Comparison of ENCODE assay signal across 1 cellular context in the genomic region with DNA sequence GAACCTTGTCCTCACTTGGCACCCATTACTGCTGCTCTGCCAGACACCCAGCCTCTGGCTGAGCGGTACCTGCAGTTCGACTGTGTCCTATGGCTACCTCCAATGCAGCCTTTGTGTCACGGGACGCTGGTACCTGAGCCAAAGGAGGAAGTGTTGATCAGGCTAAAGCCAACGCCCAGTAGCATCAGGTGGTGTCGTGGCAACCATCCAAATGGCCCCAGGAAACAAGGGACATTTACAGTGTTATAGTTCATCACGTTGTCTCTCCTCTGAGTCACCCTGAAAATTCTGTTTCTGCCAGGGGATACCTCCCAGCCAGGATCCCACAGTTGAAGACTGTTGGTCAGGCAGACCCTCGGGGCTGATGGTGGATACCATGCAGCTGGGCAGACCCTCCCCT.
TF ChIP-seq lines count a peak whose summit lies in the region.

No MANE protein-coding gene starts in this region.

TF ChIP-seq in SK-N-SH, 30 proteins besides CTCF, POLR2A, EP300 and RAD21 (continued from another document):
- TF ChIP-seq, protein P1, sequence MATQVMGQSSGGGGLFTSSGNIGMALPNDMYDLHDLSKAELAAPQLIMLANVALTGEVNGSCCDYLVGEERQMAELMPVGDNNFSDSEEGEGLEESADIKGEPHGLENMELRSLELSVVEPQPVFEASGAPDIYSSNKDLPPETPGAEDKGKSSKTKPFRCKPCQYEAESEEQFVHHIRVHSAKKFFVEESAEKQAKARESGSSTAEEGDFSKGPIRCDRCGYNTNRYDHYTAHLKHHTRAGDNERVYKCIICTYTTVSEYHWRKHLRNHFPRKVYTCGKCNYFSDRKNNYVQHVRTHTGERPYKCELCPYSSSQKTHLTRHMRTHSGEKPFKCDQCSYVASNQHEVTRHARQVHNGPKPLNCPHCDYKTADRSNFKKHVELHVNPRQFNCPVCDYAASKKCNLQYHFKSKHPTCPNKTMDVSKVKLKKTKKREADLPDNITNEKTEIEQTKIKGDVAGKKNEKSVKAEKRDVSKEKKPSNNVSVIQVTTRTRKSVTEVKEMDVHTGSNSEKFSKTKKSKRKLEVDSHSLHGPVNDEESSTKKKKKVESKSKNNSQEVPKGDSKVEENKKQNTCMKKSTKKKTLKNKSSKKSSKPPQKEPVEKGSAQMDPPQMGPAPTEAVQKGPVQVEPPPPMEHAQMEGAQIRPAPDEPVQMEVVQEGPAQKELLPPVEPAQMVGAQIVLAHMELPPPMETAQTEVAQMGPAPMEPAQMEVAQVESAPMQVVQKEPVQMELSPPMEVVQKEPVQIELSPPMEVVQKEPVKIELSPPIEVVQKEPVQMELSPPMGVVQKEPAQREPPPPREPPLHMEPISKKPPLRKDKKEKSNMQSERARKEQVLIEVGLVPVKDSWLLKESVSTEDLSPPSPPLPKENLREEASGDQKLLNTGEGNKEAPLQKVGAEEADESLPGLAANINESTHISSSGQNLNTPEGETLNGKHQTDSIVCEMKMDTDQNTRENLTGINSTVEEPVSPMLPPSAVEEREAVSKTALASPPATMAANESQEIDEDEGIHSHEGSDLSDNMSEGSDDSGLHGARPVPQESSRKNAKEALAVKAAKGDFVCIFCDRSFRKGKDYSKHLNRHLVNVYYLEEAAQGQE (IDR thresholded peaks at IDR 0.05; ENCODE audit: low read depth, low read length), result no peak
- no peak for TF ChIP-seq NFIC (IDR thresholded peaks at IDR 0.05; ENCODE audit: borderline replicate concordance)
- no peak for TF ChIP-seq MEF2A (IDR thresholded peaks at IDR 0.05; ENCODE audit: borderline replicate concordance, low read depth)
- no peak for TF ChIP-seq TAF1 (IDR thresholded peaks at IDR 0.05; ENCODE audit: borderline replicate concordance, low read depth, low read length)
- TF ChIP-seq TCF12 (IDR thresholded peaks at IDR 0.05), result no peak
- no peak for TF ChIP-seq GABPA (IDR thresholded peaks at IDR 0.05; ENCODE audit: low read depth)
- TF ChIP-seq GATA2 (CRISPR knock-in tag; IDR thresholded peaks at IDR 0.05), result no peak
- TF ChIP-seq, protein P2, sequence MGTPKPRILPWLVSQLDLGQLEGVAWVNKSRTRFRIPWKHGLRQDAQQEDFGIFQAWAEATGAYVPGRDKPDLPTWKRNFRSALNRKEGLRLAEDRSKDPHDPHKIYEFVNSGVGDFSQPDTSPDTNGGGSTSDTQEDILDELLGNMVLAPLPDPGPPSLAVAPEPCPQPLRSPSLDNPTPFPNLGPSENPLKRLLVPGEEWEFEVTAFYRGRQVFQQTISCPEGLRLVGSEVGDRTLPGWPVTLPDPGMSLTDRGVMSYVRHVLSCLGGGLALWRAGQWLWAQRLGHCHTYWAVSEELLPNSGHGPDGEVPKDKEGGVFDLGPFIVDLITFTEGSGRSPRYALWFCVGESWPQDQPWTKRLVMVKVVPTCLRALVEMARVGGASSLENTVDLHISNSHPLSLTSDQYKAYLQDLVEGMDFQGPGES (IDR thresholded peaks at IDR 0.05; ENCODE audit: low read depth, low read length), result no peak
- no peak for TF ChIP-seq FOSL2 (IDR thresholded peaks at IDR 0.05; ENCODE audit: borderline replicate concordance, low read depth)
- TF ChIP-seq, protein P3, sequence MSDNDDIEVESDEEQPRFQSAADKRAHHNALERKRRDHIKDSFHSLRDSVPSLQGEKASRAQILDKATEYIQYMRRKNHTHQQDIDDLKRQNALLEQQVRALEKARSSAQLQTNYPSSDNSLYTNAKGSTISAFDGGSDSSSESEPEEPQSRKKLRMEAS (IDR thresholded peaks at IDR 0.05; ENCODE audit: low read depth), result no peak
- TF ChIP-seq EZH2phosphoT487 (IDR thresholded peaks at IDR 0.05; ENCODE audit: borderline replicate concordance, low read depth), result no peak
TF ChIP-seq in SK-N-SH: peak in this region for 0.
